In genomic region chr12:2640709-2641108, GRCh38 we compare ENCODE assay signal across 10 cellular contexts.
A peak's percentile ranks its signal among the peaks of the same experiment; 100 is the strongest.
DNase-seq lines count a peak whose midpoint lies in the region; ATAC-seq and TF ChIP-seq lines count a peak whose summit lies in the region.
"Had no signal": no experiment of that assay in that cellular context is flagged by ENCODE, and none has a peak within 500 bp of the region (broad histone marks: within the 10 kb centered on the region; RNA-seq: fewer than 3 reads in every experiment).

No MANE protein-coding gene starts in this region.

- CTCF ChIA-PET in activated CD8-positive, alpha-beta T cell treated with anti-CD3 and anti-CD28 coated beads for 36 hours (lab: Charles Lee), result no interaction called here
- CTCF ChIA-PET in activated CD8-positive, alpha-beta T cell treated with anti-CD3 and anti-CD28 coated beads, Interleukin-2, amount 10 ng/mL, durations not matched to agents 7 days and 5 days (lab: Charles Lee), result no interaction called here
- CTCF ChIA-PET in activated CD4-positive, alpha-beta T cell treated with anti-CD3 and anti-CD28 coated beads, Interleukin-2, amount 10 ng/mL, durations not matched to agents 7 days and 5 days (lab: Charles Lee), result no interaction called here

- H3K4me1 ChIP-seq in stomach smooth muscle (ENCODE audit: control insufficient read depth, insufficient read depth, low read length), result peaks cover 14% of the 10 kb centered on the region
- H3K4me1 ChIP-seq: Caco-2 had no signal

- no peak overlapping the region for H3K4me3 Mint-ChIP-seq in activated CD8-positive, alpha-beta T cell treated with anti-CD3 and anti-CD28 coated beads for 36 hours
- no peak overlapping the region for H3K4me3 Mint-ChIP-seq in activated CD8-positive, alpha-beta T cell treated with anti-CD3 and anti-CD28 coated beads, Interleukin-2, amount 10 ng/mL, durations not matched to agents 7 days and 5 days
- no peak overlapping the region for H3K4me3 Mint-ChIP-seq in activated CD4-positive, alpha-beta T cell treated with anti-CD3 and anti-CD28 coated beads, Interleukin-2, amount 10 ng/mL, durations not matched to agents 7 days and 5 days

- H3K27ac Mint-ChIP-seq in activated CD8-positive, alpha-beta T cell treated with anti-CD3 and anti-CD28 coated beads for 36 hours, result no peak overlapping the region
- no peak overlapping the region for H3K27ac Mint-ChIP-seq in activated CD8-positive, alpha-beta T cell treated with anti-CD3 and anti-CD28 coated beads, Interleukin-2, amount 10 ng/mL, durations not matched to agents 7 days and 5 days
- H3K27ac Mint-ChIP-seq in activated CD4-positive, alpha-beta T cell treated with anti-CD3 and anti-CD28 coated beads, Interleukin-2, amount 10 ng/mL, durations not matched to agents 7 days and 5 days, result no peak overlapping the region

- in situ Hi-C loops in astrocyte of the cerebellum (cut with HindIII; ENCODE audit: low sequenced_read_pairs), result no loop called here

- DNase-seq in activated CD8-positive, alpha-beta T cell treated with anti-CD3 and anti-CD28 coated beads for 36 hours, result peak; percentile 62
- no peak for DNase-seq in activated CD8-positive, alpha-beta T cell treated with anti-CD3 and anti-CD28 coated beads, Interleukin-2, amount 10 ng/mL, durations not matched to agents 7 days and 5 days
- peak; percentile 84 for DNase-seq in astrocyte of the cerebellum (ENCODE audit: low read depth)
- peak; percentile 99 for DNase-seq in islet precursor cell
- DNase-seq in medulla oblongata (ENCODE audit: extremely low spot score), result no peak
- no peak for DNase-seq in activated CD4-positive, alpha-beta T cell treated with anti-CD3 and anti-CD28 coated beads, Interleukin-2, amount 10 ng/mL, durations not matched to agents 7 days and 5 days
- DNase-seq in NOMO-1 treated with dmso at 0.1 percent for 144 hours (lab: John Stamatoyannopoulos, UW; ENCODE audit: unreplicated experiment), result no peak

- no peak overlapping the region for H3K4me3 ChIP-seq in astrocyte of the cerebellum (ENCODE audit: low read depth, low read length)
- no peak overlapping the region for H3K4me3 ChIP-seq in stomach smooth muscle (ENCODE audit: low read length in 2 of 2)

- no peak for TF ChIP-seq CTCF in activated CD8-positive, alpha-beta T cell treated with anti-CD3 and anti-CD28 coated beads for 36 hours (IDR thresholded peaks at IDR 0.05)
- no peak for TF ChIP-seq CTCF in astrocyte of the cerebellum (IDR thresholded peaks at IDR 0.05; ENCODE audit: low read depth, low read length, missing control alignments)

- peaks cover 17% of the 10 kb centered on the region for H3K27me3 Mint-ChIP-seq in activated CD8-positive, alpha-beta T cell treated with anti-CD3 and anti-CD28 coated beads for 36 hours
- peaks cover 25% of the 10 kb centered on the region for H3K27me3 Mint-ChIP-seq in activated CD8-positive, alpha-beta T cell treated with anti-CD3 and anti-CD28 coated beads, Interleukin-2, amount 10 ng/mL, durations not matched to agents 7 days and 5 days (ENCODE audit: low read depth)
- peaks cover 22% of the 10 kb centered on the region for H3K27me3 Mint-ChIP-seq in activated CD4-positive, alpha-beta T cell treated with anti-CD3 and anti-CD28 coated beads, Interleukin-2, amount 10 ng/mL, durations not matched to agents 7 days and 5 days

- H3K9me3 ChIP-seq in stomach smooth muscle (ENCODE audit: control insufficient read depth in 2 of 2, low read length in 2 of 2), result no peaks in the 10 kb centered on the region
- H3K9me3 ChIP-seq: Caco-2 had no signal

- POLR2A ChIA-PET in activated CD8-positive, alpha-beta T cell treated with anti-CD3 and anti-CD28 coated beads for 36 hours (lab: Charles Lee), result no interaction called here
- POLR2A ChIA-PET in activated CD8-positive, alpha-beta T cell treated with anti-CD3 and anti-CD28 coated beads, Interleukin-2, amount 10 ng/mL, durations not matched to agents 7 days and 5 days (lab: Charles Lee), result no interaction called here
- POLR2A ChIA-PET in activated CD4-positive, alpha-beta T cell treated with anti-CD3 and anti-CD28 coated beads, Interleukin-2, amount 10 ng/mL, durations not matched to agents 7 days and 5 days (lab: Charles Lee), result no interaction called here

- H3K9ac ChIP-seq in stomach smooth muscle (ENCODE audit: low read length in 2 of 2), result no peak overlapping the region

- intact Hi-C loops in activated CD8-positive, alpha-beta T cell treated with anti-CD3 and anti-CD28 coated beads for 36 hours (cut with micrococcal nuclease), result no loop called here

- no peaks in the 10 kb centered on the region for H3K9me3 Mint-ChIP-seq in activated CD8-positive, alpha-beta T cell treated with anti-CD3 and anti-CD28 coated beads for 36 hours
- no peaks in the 10 kb centered on the region for H3K9me3 Mint-ChIP-seq in activated CD8-positive, alpha-beta T cell treated with anti-CD3 and anti-CD28 coated beads, Interleukin-2, amount 10 ng/mL, durations not matched to agents 7 days and 5 days (ENCODE audit: insufficient read depth)
- H3K9me3 Mint-ChIP-seq in activated CD4-positive, alpha-beta T cell treated with anti-CD3 and anti-CD28 coated beads, Interleukin-2, amount 10 ng/mL, durations not matched to agents 7 days and 5 days, result no peaks in the 10 kb centered on the region

- peaks cover 13% of the 10 kb centered on the region in 2 donors for H3K36me3 ChIP-seq in stomach smooth muscle (ENCODE audit: control insufficient read depth in 2 of 2, insufficient read depth in 2 of 2, low read length in 2 of 2)

- H3K27me3 ChIP-seq in stomach smooth muscle (ENCODE audit: control insufficient read depth in 1 of 2, insufficient read depth in 2 of 2, low read length in 2 of 2), result no peaks in the 10 kb centered on the region

- H3K27ac ChIP-seq in stomach smooth muscle (ENCODE audit: low read length), result peak overlapping the region; percentile 18
- H3K27ac ChIP-seq: VCaP had no signal

- H3K36me3 Mint-ChIP-seq in activated CD8-positive, alpha-beta T cell treated with anti-CD3 and anti-CD28 coated beads for 36 hours (ENCODE audit: low read depth), result no peaks in the 10 kb centered on the region
- no peaks in the 10 kb centered on the region for H3K36me3 Mint-ChIP-seq in activated CD8-positive, alpha-beta T cell treated with anti-CD3 and anti-CD28 coated beads, Interleukin-2, amount 10 ng/mL, durations not matched to agents 7 days and 5 days (ENCODE audit: low read depth)
- no peaks in the 10 kb centered on the region for H3K36me3 Mint-ChIP-seq in activated CD4-positive, alpha-beta T cell treated with anti-CD3 and anti-CD28 coated beads, Interleukin-2, amount 10 ng/mL, durations not matched to agents 7 days and 5 days (ENCODE audit: low read depth)

- peak; percentile 81 for ATAC-seq in activated CD8-positive, alpha-beta T cell treated with anti-CD3 and anti-CD28 coated beads for 36 hours
- no peak for ATAC-seq in activated CD8-positive, alpha-beta T cell treated with anti-CD3 and anti-CD28 coated beads, Interleukin-2, amount 10 ng/mL, durations not matched to agents 7 days and 5 days

- H3K4me1 Mint-ChIP-seq in activated CD8-positive, alpha-beta T cell treated with anti-CD3 and anti-CD28 coated beads for 36 hours (ENCODE audit: low read depth), result peaks cover 20% of the 10 kb centered on the region
- H3K4me1 Mint-ChIP-seq in activated CD8-positive, alpha-beta T cell treated with anti-CD3 and anti-CD28 coated beads, Interleukin-2, amount 10 ng/mL, durations not matched to agents 7 days and 5 days (ENCODE audit: low read depth), result peaks cover 30% of the 10 kb centered on the region
- peaks cover 15% of the 10 kb centered on the region for H3K4me1 Mint-ChIP-seq in activated CD4-positive, alpha-beta T cell treated with anti-CD3 and anti-CD28 coated beads, Interleukin-2, amount 10 ng/mL, durations not matched to agents 7 days and 5 days

Comparison
In these comparisons a context has a peak if more than half of its experiments do, and no peak if none do; other contexts are left out.
1. DNase-seq: peak in activated CD8-positive, alpha-beta T cell treated with anti-CD3 and anti-CD28 coated beads for 36 hours (single experiment), astrocyte of the cerebellum (single experiment) and islet precursor cell (single experiment); none in activated CD8-positive, alpha-beta T cell treated with anti-CD3 and anti-CD28 coated beads, Interleukin-2, amount 10 ng/mL, durations not matched to agents 7 days and 5 days (single experiment), medulla oblongata (single experiment), activated CD4-positive, alpha-beta T cell treated with anti-CD3 and anti-CD28 coated beads, Interleukin-2, amount 10 ng/mL, durations not matched to agents 7 days and 5 days (single experiment) and NOMO-1 treated with dmso at 0.1 percent for 144 hours (single experiment).